Comparison of ENCODE assay signal across 27 cellular contexts in genomic region chr10:14684363-14684762, GRCh38.
"Had no signal": no experiment of that assay in that cellular context is flagged by ENCODE, and none has a peak within 500 bp of the region (broad histone marks: within the 10 kb centered on the region; RNA-seq: fewer than 3 reads in every experiment).

No MANE protein-coding gene starts in this region.

- H3K4me2 ChIP-seq: hepatocyte, neural progenitor cell, smooth muscle cell had no signal

- H3K27me3 ChIP-seq: foreskin keratinocyte, hepatocyte, neural progenitor cell, ovary, suprapubic skin, tibial artery, upper lobe of right lung, vagina had no signal

- H3K36me3 ChIP-seq: left ventricle myocardium inferior, neural progenitor cell, ovary, suprapubic skin, tibial artery, upper lobe of right lung, vagina had no signal

- ATAC-seq: foreskin keratinocyte; left cardiac atrium; natural killer cell treated with Interleukin-12 subunit alpha and Interleukin-12 subunit beta and Interleukin-15 and Interleukin-18, amount 100 ng/mL, for 72 hours; right cardiac atrium; stimulated activated effector memory CD8-positive, alpha-beta T cell treated with anti-CD3 and anti-CD28 coated beads, Interleukin-12 subunit alpha, Interleukin-12 subunit beta, amount 100 ng/mL, for 72 hours; stimulated activated naive CD8-positive, alpha-beta T cell treated with anti-CD3 and anti-CD28 coated beads, Interleukin-15, Interleukin-2, amounts not matched to agents 100 U/mL and 50 U/mL, for 24 hours; upper lobe of right lung had no signal

- H3K9ac ChIP-seq: neural progenitor cell had no signal

- H2AFZ ChIP-seq: hepatocyte, neural progenitor cell had no signal

- H3K4me1 ChIP-seq: foreskin keratinocyte, left ventricle myocardium inferior, tibial artery, vagina had no signal

- DNase-seq: effector CD4-positive, alpha-beta T cell; endodermal cell; erythroblast; foreskin keratinocyte; head of caudate nucleus; kidney; left cardiac atrium; left ventricle myocardium inferior; mesenchymal stem cell; midbrain; nucleus accumbens; ovary; right cardiac atrium; stimulated activated CD4-positive, alpha-beta T cell treated with anti-CD3 and anti-CD28 coated beads, Interleukin-4, amount 100 ng/mL, for 1 hour; stimulated activated CD8-positive, alpha-beta memory T cell treated with anti-CD3 and anti-CD28 coated beads, Interleukin-4, amount 100 ng/mL, for 48 hours; stimulated activated naive CD8-positive, alpha-beta T cell treated with anti-CD3 and anti-CD28 coated beads, Interleukin-15, Interleukin-2, amounts not matched to agents 100 U/mL and 50 U/mL, for 24 hours; tibial artery; upper lobe of right lung had no signal

- H3K9me3 ChIP-seq: ovary, suprapubic skin, tibial artery, upper lobe of right lung, vagina had no signal

- H3K4me3 ChIP-seq: coronary artery, hepatocyte, left ventricle myocardium inferior, lung, neural progenitor cell, ovary, smooth muscle cell, suprapubic skin, tibial artery, upper lobe of right lung, vagina had no signal

- H3K79me2 ChIP-seq: hepatocyte had no signal

- H3K27ac ChIP-seq: coronary artery, foreskin keratinocyte, hepatocyte, left ventricle myocardium inferior, neural progenitor cell, ovary, suprapubic skin, tibial artery, upper lobe of right lung, vagina had no signal
